In genomic region chr18:13566941-13567762, GRCh38 we compare ENCODE assay signal across 8 cellular contexts.
DNase-seq lines count a peak whose midpoint lies in the region; ATAC-seq, FAIRE-seq and TF ChIP-seq lines count a peak whose summit lies in the region.

No MANE protein-coding gene starts in this region.

- intact Hi-C loops in kidney (cut with DNase I): no loop called here

- DNase-seq in AG20443 (ENCODE audit: low spot score) (peak; percentile 32), kidney (no peak), superior temporal gyrus (ENCODE audit: extremely low spot score) (peak; percentile 86), RCC 7860 (ENCODE audit: low spot score) (no peak)
- peak; percentile 43 to 57 for DNase-seq in activated CD4-positive, alpha-beta T cell treated with anti-CD3 and anti-CD28 coated beads, Interleukin-2, amount 50 U/mL, for 48 hours
- DNase-seq in activated effector memory CD4-positive, alpha-beta T cell treated with Interleukin-2 at 50 U/mL for 16 hours: no peak

- no peaks in the 10 kb centered on the region for H3K9me3 ChIP-seq in kidney (ENCODE audit: control insufficient read depth in 1 of 2, low read length in 2 of 2)

- FAIRE-seq in kidney (lab: Jason Lieb, UNC): no peak
- FAIRE-seq in RCC 7860 (lab: Jason Lieb, UNC): no peak

- no peak overlapping the region for H3K9ac ChIP-seq in kidney (ENCODE audit: low read length in 2 of 2)

- H3K4me3 ChIP-seq in kidney (ENCODE audit: low read length in 2 of 2): no peak overlapping the region

- TF ChIP-seq CTCF in kidney (IDR thresholded peaks at IDR 0.05; ENCODE audit: borderline replicate concordance, extremely low read depth, insufficient read depth): no peak

- peaks cover 3 to 7% of the 10 kb centered on the region in 2 donors for H3K4me1 ChIP-seq in kidney (ENCODE audit: control insufficient read depth in 1 of 2, insufficient read depth in 1 of 2, low read depth in 1 of 2, low read length in 2 of 2)

- H3K36me3 ChIP-seq in kidney (ENCODE audit: control insufficient read depth in 1 of 2, insufficient read depth in 2 of 2, low read length in 2 of 2): no peaks in the 10 kb centered on the region

- peak overlapping the region; percentile 29 to 56 for H3K27ac ChIP-seq in kidney (ENCODE audit: low read depth in 2 of 2, low read length in 2 of 2)

- ATAC-seq in GM18907 (IDR thresholded peaks at IDR 0.05; ENCODE audit: unreplicated experiment): peak; percentile 57
- ATAC-seq in HG03064 (IDR thresholded peaks at IDR 0.05; ENCODE audit: low read depth, unreplicated experiment): peak; percentile 41

Comparison
In these comparisons a context has a peak if more than half of its experiments do, and no peak if none do; other contexts are left out.
1. DNase-seq: peak in AG20443 (single experiment), activated CD4-positive, alpha-beta T cell treated with anti-CD3 and anti-CD28 coated beads, Interleukin-2, amount 50 U/mL, for 48 hours (2 of 2) and superior temporal gyrus (single experiment); none in kidney (single experiment), activated effector memory CD4-positive, alpha-beta T cell treated with Interleukin-2 at 50 U/mL for 16 hours (single experiment) and RCC 7860 (single experiment).